Comparison of ENCODE assay signal across 8 cellular contexts in genomic region chr12:93245543-93245942, GRCh38.
DNase-seq lines count a peak whose midpoint lies in the region; ATAC-seq, FAIRE-seq and TF ChIP-seq lines count a peak whose summit lies in the region.

No MANE protein-coding gene starts in this region.

- no peaks in the 10 kb centered on the region for H3K36me3 Mint-ChIP-seq in endodermal cell (ENCODE audit: low read depth)

- TF ChIP-seq CTCF in endodermal cell (conservative IDR thresholded peaks at IDR 0.05): peak; percentile 15
- TF ChIP-seq CTCF in colonic mucosa (IDR thresholded peaks at IDR 0.05): no peak

- peaks cover 13% of the 10 kb centered on the region for H3K9me3 Mint-ChIP-seq in endodermal cell

- H3K27me3 Mint-ChIP-seq in endodermal cell (ENCODE audit: insufficient read depth): peaks cover 65% of the 10 kb centered on the region

- peaks cover 12% of the 10 kb centered on the region for H3K9me3 ChIP-seq in endodermal cell (ENCODE audit: control insufficient read depth, low read length)
- no peaks in the 10 kb centered on the region for H3K9me3 ChIP-seq in colonic mucosa

- H3K27ac ChIP-seq in endodermal cell (ENCODE audit: low read depth, low read length): no peak overlapping the region
- H3K27ac ChIP-seq in colonic mucosa: no peak overlapping the region

- no peak for FAIRE-seq in RCC 7860 (lab: Jason Lieb, UNC)

- H3K4me3 ChIP-seq in endodermal cell (ENCODE audit: low read length) (no peak overlapping the region), colonic mucosa (no peak overlapping the region)

- peak; percentile 67 for DNase-seq in endodermal cell
- DNase-seq in RCC 7860 (ENCODE audit: low spot score): no peak
- DNase-seq in colonic mucosa: no peak
- no peak for DNase-seq in ecto neural progenitor cell (ENCODE audit: low spot score)
- no peak for DNase-seq in SKM-1 treated with dmso at 0.1 percent for 144 hours (lab: John Stamatoyannopoulos, UW; ENCODE audit: unreplicated experiment)

- H3K27me3 ChIP-seq in endodermal cell (ENCODE audit: control insufficient read depth, insufficient read depth, low read length, poor library complexity, severe bottlenecking) (peaks cover 13% of the 10 kb centered on the region), colonic mucosa (no peaks in the 10 kb centered on the region)

- 57 to 64% methylated on average over 4 to 5 of the region's 5 CpGs for WGBS in endodermal cell (ENCODE audit: insufficient coverage in 1 of 2, insufficient read length in 1 of 2), 2 experiments

- intact Hi-C loops in colonic mucosa (cut with DNase I): no loop called here

- peaks cover 9% of the 10 kb centered on the region for H3K4me1 Mint-ChIP-seq in endodermal cell

- no peak overlapping the region for H3K4me3 Mint-ChIP-seq in endodermal cell

- H3K4me1 ChIP-seq in endodermal cell (ENCODE audit: control insufficient read depth, insufficient read depth, low read length): no peaks in the 10 kb centered on the region
- no peaks in the 10 kb centered on the region for H3K4me1 ChIP-seq in colonic mucosa

- peak; percentile 65 for ATAC-seq in GM18508 (IDR thresholded peaks at IDR 0.05; ENCODE audit: insufficient read depth, unreplicated experiment)
- ATAC-seq in GM21515 (IDR thresholded peaks at IDR 0.05; ENCODE audit: unreplicated experiment): peak; percentile 84
- peak; percentile 48 for ATAC-seq in HG03469 (IDR thresholded peaks at IDR 0.05; ENCODE audit: unreplicated experiment)

- H3K27ac Mint-ChIP-seq in endodermal cell: no peak overlapping the region

- H3K36me3 ChIP-seq in endodermal cell (ENCODE audit: control insufficient read depth, insufficient read depth, low read length) (no peaks in the 10 kb centered on the region), colonic mucosa (no peaks in the 10 kb centered on the region)

- H3K9ac ChIP-seq in endodermal cell (ENCODE audit: extremely low read depth, low read length, poor library complexity, severe bottlenecking) (no peak overlapping the region), colonic mucosa (ENCODE audit: low read depth in 2 of 2, low read length in 2 of 2) (no peak overlapping the region)
